In the genomic region with DNA sequence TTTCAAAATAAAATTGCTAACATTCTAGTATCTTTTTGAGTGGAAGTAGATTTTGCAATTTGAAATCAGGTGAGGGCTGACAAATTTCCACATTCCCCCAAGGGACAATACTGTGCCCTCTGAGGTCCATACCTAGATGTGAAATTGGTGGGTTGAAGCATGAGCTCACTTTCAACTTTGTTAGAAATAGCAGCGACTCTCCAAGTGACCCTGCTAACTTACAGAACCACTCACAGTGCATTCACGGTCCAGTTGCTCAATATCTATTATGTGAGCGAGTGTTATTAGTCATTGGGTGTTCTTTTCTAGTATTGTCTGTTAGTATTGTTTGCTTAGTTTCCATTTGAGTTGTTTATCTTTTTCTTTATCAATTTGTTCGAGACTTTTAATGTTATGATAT, we compare ENCODE assay signal across 13 cellular contexts. TPM values are rescaled to one million over a fixed set of nuclear protein-coding genes. Genes with fewer than 3 reads are reported as not detected.
DNase-seq lines count a peak whose midpoint lies in the region; ATAC-seq and TF ChIP-seq lines count a peak whose summit lies in the region.
"Had no signal": no experiment of that assay in that cellular context is flagged by ENCODE, and none has a peak within 500 bp of the region (broad histone marks: within the 10 kb centered on the region; RNA-seq: fewer than 3 reads in every experiment).

No MANE protein-coding gene starts in this region.

- TF ChIP-seq POLR2A in body of pancreas (IDR thresholded peaks at IDR 0.05): no peak

- H3K36me3 Mint-ChIP-seq in glutamatergic neuron (ENCODE audit: unreplicated experiment): peaks cover 12% of the 10 kb centered on the region

- in situ Hi-C loops in KBM-7 (cut with MboI; ENCODE audit: low pct_unique_long_range_greater_than_20kb, low sequenced_read_pairs): no loop called here

- H3K36me3 ChIP-seq in body of pancreas (replicated peaks in 1 of 2; ENCODE audit: insufficient read depth in 1 of 2, low read depth in 2 of 2): no peaks in the 10 kb centered on the region
- H3K36me3 ChIP-seq: esophagus squamous epithelium had no signal

- H3K9me3 Mint-ChIP-seq in glutamatergic neuron (ENCODE audit: unreplicated experiment): peaks cover 1% of the 10 kb centered on the region

- H3K4me3 Mint-ChIP-seq in glutamatergic neuron (ENCODE audit: unreplicated experiment): no peak overlapping the region
- H3K4me3 Mint-ChIP-seq: activated naive CD8-positive, alpha-beta T cell treated with anti-CD3 and anti-CD28 coated beads for 36 hours had no signal

- H3K27ac Mint-ChIP-seq in glutamatergic neuron (ENCODE audit: unreplicated experiment): no peak overlapping the region
- H3K27ac Mint-ChIP-seq: activated naive CD8-positive, alpha-beta T cell treated with anti-CD3 and anti-CD28 coated beads for 36 hours had no signal

- no peak overlapping the region for H3K4me3 ChIP-seq in foreskin fibroblast (ENCODE audit: low read depth in 1 of 2, low read length in 2 of 2)
- no peak overlapping the region for H3K4me3 ChIP-seq in body of pancreas
- H3K4me3 ChIP-seq: esophagus squamous epithelium, smooth muscle cell had no signal

- peak; percentile 54 to 67 for DNase-seq in foreskin fibroblast
- DNase-seq in LoVo (ENCODE audit: low spot score): no peak
- DNase-seq in KBM-7: no peak
- DNase-seq in body of pancreas: no peak
- DNase-seq in glutamatergic neuron: no peak
- DNase-seq: activated naive CD8-positive, alpha-beta T cell treated with anti-CD3 and anti-CD28 coated beads for 36 hours; esophagus squamous epithelium; NCI-H69 had no signal

- no peaks in the 10 kb centered on the region for H3K27me3 Mint-ChIP-seq in glutamatergic neuron (ENCODE audit: unreplicated experiment)
- H3K27me3 Mint-ChIP-seq: activated naive CD8-positive, alpha-beta T cell treated with anti-CD3 and anti-CD28 coated beads for 36 hours had no signal

- no peaks in the 10 kb centered on the region for H3K27me3 ChIP-seq in body of pancreas

- no peaks in the 10 kb centered on the region for H3K9me3 ChIP-seq in body of pancreas
- H3K9me3 ChIP-seq: esophagus squamous epithelium had no signal

- H3K4me1 ChIP-seq in body of pancreas: no peaks in the 10 kb centered on the region
- H3K4me1 ChIP-seq: esophagus squamous epithelium had no signal

- no peaks in the 10 kb centered on the region for H3K4me1 Mint-ChIP-seq in glutamatergic neuron (ENCODE audit: low read depth, unreplicated experiment)
- H3K4me1 Mint-ChIP-seq: activated naive CD8-positive, alpha-beta T cell treated with anti-CD3 and anti-CD28 coated beads for 36 hours had no signal

- no peak overlapping the region for H3K27ac ChIP-seq in body of pancreas
- H3K27ac ChIP-seq: esophagus squamous epithelium, VCaP had no signal

- no peak for TF ChIP-seq CTCF in foreskin fibroblast (IDR thresholded peaks at IDR 0.05; ENCODE audit: low read depth, low read length)
- TF ChIP-seq CTCF in body of pancreas (IDR thresholded peaks at IDR 0.05): no peak
- no peak for TF ChIP-seq CTCF in glutamatergic neuron (IDR thresholded peaks at IDR 0.05; ENCODE audit: partially characterized antibody, unreplicated experiment)

- ATAC-seq in GM18867 (IDR thresholded peaks at IDR 0.05; ENCODE audit: unreplicated experiment): peak; percentile 81
- peak; percentile 86 for ATAC-seq in GM21786 (IDR thresholded peaks at IDR 0.05; ENCODE audit: unreplicated experiment)
- peak; percentile 94 for ATAC-seq in HG03378 (IDR thresholded peaks at IDR 0.05; ENCODE audit: unreplicated experiment)
- ATAC-seq in body of pancreas: no peak

- WGBS in body of pancreas, 2 donors: 35 to 43% methylated on average over 4 of the region's 4 CpGs

- intact Hi-C loops in body of pancreas (cut with DNase I): no loop called here

RNA-seq across cellular contexts. Expression of gene ASB17, which starts 53.6 kb away (rescaled TPM):
- total RNA-seq in body of pancreas: not detected
- total RNA-seq in glutamatergic neuron (ENCODE audit: unreplicated experiment): not detected
- total RNA-seq: activated naive CD8-positive, alpha-beta T cell treated with anti-CD3 and anti-CD28 coated beads for 36 hours; esophagus squamous epithelium; smooth muscle cell had no signal

Comparison
In these comparisons a context has a peak if more than half of its experiments do, and no peak if none do; other contexts are left out.
1. DNase-seq: peak in foreskin fibroblast (2 of 2); none in LoVo (single experiment), KBM-7 (single experiment), body of pancreas (0 of 4) and glutamatergic neuron (single experiment).